20 cellular contexts compared by ENCODE assay signal in genomic region chr6:43738267-43738676, GRCh38. TPM values are rescaled to one million over a fixed set of nuclear protein-coding genes. Genes with fewer than 3 reads are reported as not detected.
A peak's percentile ranks its signal among the peaks of the same experiment; 100 is the strongest.
DNase-seq lines count a peak whose midpoint lies in the region; ATAC-seq and TF ChIP-seq lines count a peak whose summit lies in the region.
"Had no signal": no experiment of that assay in that cellular context is flagged by ENCODE, and none has a peak within 500 bp of the region (broad histone marks: within the 10 kb centered on the region; RNA-seq: fewer than 3 reads in every experiment).

No MANE protein-coding gene starts in this region.

- H3K4me3 ChIP-seq in spleen: no peak overlapping the region
- H3K4me3 ChIP-seq: gastroesophageal sphincter, lung, right atrium auricular region, SK-N-MC had no signal

- H3K4me1 ChIP-seq in spleen: peaks cover 0 to 23% (median 18%) of the 10 kb centered on the region in 6 donors

- no peaks in the 10 kb centered on the region for H3K27me3 Mint-ChIP-seq in stimulated activated naive CD8-positive, alpha-beta T cell treated with anti-CD3 and anti-CD28 coated beads, Interleukin-15, Interleukin-2, amounts not matched to agents 100 ng/mL and 50 ng/mL, for 24 hours
- H3K27me3 Mint-ChIP-seq in central memory CD8-positive, alpha-beta T cell: no peaks in the 10 kb centered on the region
- no peaks in the 10 kb centered on the region for H3K27me3 Mint-ChIP-seq in nephron (ENCODE audit: low read depth)
- H3K27me3 Mint-ChIP-seq: activated CD4-positive, alpha-beta memory T cell treated with anti-CD3 and anti-CD28 coated beads, Interleukin-2, amount 10 ng/mL, durations not matched to agents 7 days and 5 days; activated T-cell treated with anti-CD3 and anti-CD28 coated beads, Interleukin-2, amount 50 U/mL, for 24 hours had no signal

- TF ChIP-seq POLR2A in spleen (IDR thresholded peaks at IDR 0.05): no peak

- intact Hi-C loops in spleen (cut with DNase I; ENCODE audit: low total_unique reads): no loop called here

- no peaks in the 10 kb centered on the region for H3K27me3 ChIP-seq in spleen (replicated peaks in 1 of 7)
- H3K27me3 ChIP-seq: gastroesophageal sphincter, right atrium auricular region had no signal

- no peak overlapping the region for H3K4me3 Mint-ChIP-seq in stimulated activated naive CD8-positive, alpha-beta T cell treated with anti-CD3 and anti-CD28 coated beads, Interleukin-15, Interleukin-2, amounts not matched to agents 100 ng/mL and 50 ng/mL, for 24 hours
- no peak overlapping the region for H3K4me3 Mint-ChIP-seq in central memory CD8-positive, alpha-beta T cell
- H3K4me3 Mint-ChIP-seq in nephron: peak overlapping the region in 2 of 3 experiments; percentile 1 to 42
- H3K4me3 Mint-ChIP-seq: activated CD4-positive, alpha-beta memory T cell treated with anti-CD3 and anti-CD28 coated beads, Interleukin-2, amount 10 ng/mL, durations not matched to agents 7 days and 5 days; activated T-cell treated with anti-CD3 and anti-CD28 coated beads, Interleukin-2, amount 50 U/mL, for 24 hours; T-helper 2 cell treated with Interferon-gamma antibody and Interleukin-4, amounts not matched to agents 5 μg/mL and 100 μg/mL, for 36 hours had no signal

- peak overlapping the region in 1 of 8 donors; percentile 14 for H3K27ac ChIP-seq in spleen
- H3K27ac ChIP-seq: C4-2B, gastroesophageal sphincter, HL-60, SK-N-MC had no signal

- WGBS in spleen, 5 donors: 57 to 88% (median 71%) methylated on average over 2 to 3 of the region's 3 CpGs

- H3K36me3 Mint-ChIP-seq in stimulated activated naive CD8-positive, alpha-beta T cell treated with anti-CD3 and anti-CD28 coated beads, Interleukin-15, Interleukin-2, amounts not matched to agents 100 ng/mL and 50 ng/mL, for 24 hours (ENCODE audit: low read depth): peaks cover 1% of the 10 kb centered on the region
- H3K36me3 Mint-ChIP-seq in central memory CD8-positive, alpha-beta T cell (ENCODE audit: insufficient read depth): peaks cover 6% of the 10 kb centered on the region
- no peaks in the 10 kb centered on the region for H3K36me3 Mint-ChIP-seq in nephron (ENCODE audit: low read depth)

- in situ Hi-C loops in GM13977 (cut with MboI; ENCODE audit: low pct_unique_long_range_greater_than_20kb, low sequenced_read_pairs, unreplicated experiment): no loop called here

- no peak for DNase-seq in stimulated activated naive CD8-positive, alpha-beta T cell treated with anti-CD3 and anti-CD28 coated beads, Interleukin-15, Interleukin-2, amounts not matched to agents 100 U/mL and 50 U/mL, for 24 hours
- DNase-seq in central memory CD8-positive, alpha-beta T cell (ENCODE audit: low spot score in 2 of 2): no peak
- DNase-seq in SHP77 (lab: John Stamatoyannopoulos, UW) (no peak), spleen (no peak), kidney glomerular epithelial cell (lab: John Stamatoyannopoulos, UW) (no peak), GM13977 (ENCODE audit: low spot score) (no peak)
- DNase-seq: activated CD4-positive, alpha-beta memory T cell treated with anti-CD3 and anti-CD28 coated beads, Interleukin-2, amount 10 ng/mL, durations not matched to agents 7 days and 5 days; activated T-cell treated with anti-CD3 and anti-CD28 coated beads, Interleukin-2, amount 50 U/mL, for 24 hours; EL; NCI-H524 treated with DMSO at 0.1 percent for 48 hours had no signal

- TF ChIP-seq CTCF in nephron (IDR thresholded peaks at IDR 0.05; ENCODE audit: unreplicated experiment in 3 of 3) (no peak), spleen (IDR thresholded peaks at IDR 0.05 in 8 of 11, conservative IDR thresholded peaks at IDR 0.05 in 3 of 11) (no peak), GM13977 (IDR thresholded peaks at IDR 0.05; ENCODE audit: extremely low read depth, insufficient read depth, missing control alignments) (no peak)

- no peaks in the 10 kb centered on the region for H3K36me3 ChIP-seq in spleen
- H3K36me3 ChIP-seq: gastroesophageal sphincter, right atrium auricular region had no signal

- ATAC-seq in stimulated activated naive CD8-positive, alpha-beta T cell treated with anti-CD3 and anti-CD28 coated beads, Interleukin-15, Interleukin-2, amounts not matched to agents 100 U/mL and 50 U/mL, for 24 hours: no peak
- no peak for ATAC-seq in central memory CD8-positive, alpha-beta T cell (replicated peaks; ENCODE audit: extremely low read depth, poor library complexity, severe bottlenecking)
- ATAC-seq: activated naive CD4-positive, alpha-beta T cell treated with anti-CD3 and anti-CD28 coated beads, Interleukin-2, amount 50 U/mL, for 72 hours had no signal

- H3K9me3 ChIP-seq in spleen: no peaks in the 10 kb centered on the region
- H3K9me3 ChIP-seq: gastroesophageal sphincter, right atrium auricular region had no signal

- peaks cover 29% of the 10 kb centered on the region for H3K4me1 Mint-ChIP-seq in stimulated activated naive CD8-positive, alpha-beta T cell treated with anti-CD3 and anti-CD28 coated beads, Interleukin-15, Interleukin-2, amounts not matched to agents 100 ng/mL and 50 ng/mL, for 24 hours (ENCODE audit: low read depth)
- H3K4me1 Mint-ChIP-seq in central memory CD8-positive, alpha-beta T cell: peaks cover 14% of the 10 kb centered on the region
- peaks cover 46% of the 10 kb centered on the region for H3K4me1 Mint-ChIP-seq in nephron

- peaks cover 1% of the 10 kb centered on the region for H3K9me3 Mint-ChIP-seq in stimulated activated naive CD8-positive, alpha-beta T cell treated with anti-CD3 and anti-CD28 coated beads, Interleukin-15, Interleukin-2, amounts not matched to agents 100 ng/mL and 50 ng/mL, for 24 hours
- H3K9me3 Mint-ChIP-seq in central memory CD8-positive, alpha-beta T cell: no peaks in the 10 kb centered on the region
- no peaks in the 10 kb centered on the region for H3K9me3 Mint-ChIP-seq in nephron
- H3K9me3 Mint-ChIP-seq: activated CD4-positive, alpha-beta memory T cell treated with anti-CD3 and anti-CD28 coated beads, Interleukin-2, amount 10 ng/mL, durations not matched to agents 7 days and 5 days; activated naive CD4-positive, alpha-beta T cell treated with anti-CD3 and anti-CD28 coated beads, Interleukin-2, amount 50 U/mL, for 72 hours; T-helper 2 cell treated with Interferon-gamma antibody and Interleukin-4, amounts not matched to agents 5 μg/mL and 100 μg/mL, for 36 hours had no signal

- peak overlapping the region; percentile 54 for H3K27ac Mint-ChIP-seq in stimulated activated naive CD8-positive, alpha-beta T cell treated with anti-CD3 and anti-CD28 coated beads, Interleukin-15, Interleukin-2, amounts not matched to agents 100 ng/mL and 50 ng/mL, for 24 hours
- H3K27ac Mint-ChIP-seq in central memory CD8-positive, alpha-beta T cell (ENCODE audit: low read depth): peak overlapping the region; percentile 39
- peak overlapping the region; percentile 26 to 75 (median 64) for H3K27ac Mint-ChIP-seq in nephron
- H3K27ac Mint-ChIP-seq: activated CD4-positive, alpha-beta memory T cell treated with anti-CD3 and anti-CD28 coated beads, Interleukin-2, amount 10 ng/mL, durations not matched to agents 7 days and 5 days; activated T-cell treated with anti-CD3 and anti-CD28 coated beads, Interleukin-2, amount 50 U/mL, for 24 hours; T-helper 2 cell treated with Interferon-gamma antibody and Interleukin-4, amounts not matched to agents 5 μg/mL and 100 μg/mL, for 36 hours had no signal

RNA-seq across cellular contexts. Expression of gene VEGFA, which starts 31.7 kb away (rescaled TPM):
- 100 to 1,000 TPM; 112 to 486 (median 203) TPM for total RNA-seq in spleen
- 10 to 100 TPM; 31.0 to 56.6 (median 36.0) TPM for polyA plus RNA-seq in spleen

RNA-seq across cellular contexts. Expression of gene MRPS18A, which starts 50.7 kb away (rescaled TPM):
- total RNA-seq in spleen: 10 to 100 TPM; 29.8 to 37.6 (median 30.9) TPM
- 10 to 100 TPM; 28.0 to 48.6 (median 34.3) TPM for polyA plus RNA-seq in spleen

Comparison
In these comparisons a context has a peak if more than half of its experiments do, and no peak if none do; other contexts are left out.
1. H3K4me3 Mint-ChIP-seq: peak in nephron (2 of 3); none in stimulated activated naive CD8-positive, alpha-beta T cell treated with anti-CD3 and anti-CD28 coated beads, Interleukin-15, Interleukin-2, amounts not matched to agents 100 ng/mL and 50 ng/mL, for 24 hours (single experiment) and central memory CD8-positive, alpha-beta T cell (single experiment).
2. Peak in every context shown above with its lines, with median percentiles within 50 percentile points of each other: H3K27ac Mint-ChIP-seq.